In genomic region chr5:170643591-170643990, GRCh38 we compare ENCODE assay signal across 20 cellular contexts.
"Had no signal": no experiment of that assay in that cellular context is flagged by ENCODE, and none has a peak within 500 bp of the region (broad histone marks: within the 10 kb centered on the region; RNA-seq: fewer than 3 reads in every experiment).

No MANE protein-coding gene starts in this region.

- ATAC-seq: esophagus mucosa; gastrocnemius medialis; left cardiac atrium; left lung; naive thymus-derived CD4-positive, alpha-beta T cell; pancreas; right lobe of liver; stimulated activated memory B cell treated with anti-CD40 and anti-IgM and Interleukin-4, amounts not matched to agents 10 μg/mL and 1 μg/mL and 100 μg/mL, for 72 hours; stimulated activated naive CD8-positive, alpha-beta T cell treated with anti-CD3 and anti-CD28 coated beads, Interleukin-15, Interleukin-2, amounts not matched to agents 100 U/mL and 50 U/mL, for 24 hours had no signal

- H3K9me3 Mint-ChIP-seq: naive thymus-derived CD4-positive, alpha-beta T cell; nephron; stimulated activated memory B cell treated with anti-CD40 and anti-IgM and Interleukin-4, amounts not matched to agents 10 μg/mL and 1 μg/mL and 100 μg/mL, for 72 hours; type B pancreatic cell had no signal

- H3K27ac Mint-ChIP-seq: naive thymus-derived CD4-positive, alpha-beta T cell; nephron; progenitor cell of endocrine pancreas; stimulated activated memory B cell treated with anti-CD40 and anti-IgM and Interleukin-4, amounts not matched to agents 10 μg/mL and 1 μg/mL and 100 μg/mL, for 72 hours; type B pancreatic cell had no signal

- DNase-seq: effector CD4-positive, alpha-beta T cell; foreskin fibroblast; gastrocnemius medialis; left cardiac atrium; left lung; mesenchymal stem cell; midbrain; naive thymus-derived CD4-positive, alpha-beta T cell; occipital lobe; pancreas; right lobe of liver; stimulated activated CD4-positive, alpha-beta T cell treated with anti-CD3 and anti-CD28 coated beads, Interleukin-2, amount 100 ng/mL, for 24 hours; stimulated activated CD4-positive, alpha-beta T cell treated with anti-CD3 and anti-CD28 coated beads, Interleukin-4, amount 100 ng/mL, for 24 hours; stimulated activated naive CD8-positive, alpha-beta T cell treated with anti-CD3 and anti-CD28 coated beads, Interleukin-15, Interleukin-2, amounts not matched to agents 100 U/mL and 50 U/mL, for 24 hours; testis had no signal

- H3K4me3 Mint-ChIP-seq: naive thymus-derived CD4-positive, alpha-beta T cell; nephron; stimulated activated memory B cell treated with anti-CD40 and anti-IgM and Interleukin-4, amounts not matched to agents 10 μg/mL and 1 μg/mL and 100 μg/mL, for 72 hours; type B pancreatic cell had no signal

- H3K36me3 Mint-ChIP-seq: naive thymus-derived CD4-positive, alpha-beta T cell; stimulated activated memory B cell treated with anti-CD40 and anti-IgM and Interleukin-4, amounts not matched to agents 10 μg/mL and 1 μg/mL and 100 μg/mL, for 72 hours; type B pancreatic cell had no signal
